In the genomic region with DNA sequence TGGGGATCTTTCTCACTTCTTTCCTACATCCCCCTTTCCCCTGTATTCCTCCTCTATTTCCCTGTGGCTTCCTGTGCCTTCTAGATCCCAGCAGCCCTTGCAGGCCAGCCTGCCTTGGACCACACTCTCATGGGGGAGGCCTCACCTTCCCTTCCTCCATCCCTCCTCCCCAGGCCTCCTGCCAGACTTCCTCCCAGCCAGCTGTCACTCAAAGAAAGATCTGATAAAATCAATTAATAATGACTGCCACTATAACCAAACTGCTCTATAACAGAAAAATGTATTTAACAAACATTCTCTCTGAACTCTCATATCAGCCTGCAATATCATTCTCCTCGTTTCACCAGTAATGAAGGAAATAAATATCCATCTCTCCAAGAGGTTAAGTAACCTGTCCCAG, we compare ENCODE assay signal across 8 cellular contexts.
"Had no signal": no experiment of that assay in that cellular context is flagged by ENCODE, and none has a peak within 500 bp of the region (broad histone marks: within the 10 kb centered on the region; RNA-seq: fewer than 3 reads in every experiment).

No MANE protein-coding gene starts in this region.

- DNase-seq: GM23248, GOT3, H7, KG1 had no signal

- H3K27ac ChIP-seq: GM23248, HL-60 had no signal

- H3K9ac ChIP-seq: GM23248 had no signal

- H3K36me3 ChIP-seq: HAP-1 had no signal

- FAIRE-seq: HepG2 had no signal

- ATAC-seq: HCT116, HepG2 had no signal

- H2AFZ ChIP-seq: GM23248 had no signal

- H3K4me3 ChIP-seq: GM23248, HAP-1 had no signal
